In genomic region chr7:66588856-66589255, GRCh38 we compare ENCODE assay signal across 8 cellular contexts. TPM values are rescaled to one million over a fixed set of nuclear protein-coding genes. Genes with fewer than 3 reads are reported as not detected.
A peak's percentile ranks its signal among the peaks of the same experiment; 100 is the strongest.
DNase-seq lines count a peak whose midpoint lies in the region; ATAC-seq and TF ChIP-seq lines count a peak whose summit lies in the region.
"Not testable (repeated sequence)": the region's sequence is repeated elsewhere in the genome, so short reads cannot be mapped to it uniquely, and the experiment has no call there.

No MANE protein-coding gene starts in this region.

- H3K36me3 Mint-ChIP-seq in Calu3 (ENCODE audit: insufficient read depth, unreplicated experiment), result peaks cover 21% of the 10 kb centered on the region
- H3K36me3 Mint-ChIP-seq in activated T-cell treated with anti-CD3 and anti-CD28 coated beads, Interleukin-2, amount 50 U/mL, for 4 hours (ENCODE audit: insufficient read depth), result peaks cover 15% of the 10 kb centered on the region
- H3K36me3 Mint-ChIP-seq in central memory CD8-positive, alpha-beta T cell (ENCODE audit: insufficient read depth), result peaks cover 14% of the 10 kb centered on the region
- H3K36me3 Mint-ChIP-seq in memory B cell, result not testable (repeated sequence)

- not testable (repeated sequence) for H3K36me3 ChIP-seq in A673 (ENCODE audit: insufficient read depth, low read length, poor library complexity, severe bottlenecking); neutrophil

- not testable (repeated sequence) for DNase-seq in A673 (ENCODE audit: low spot score); Calu3; activated T-cell treated with anti-CD3 and anti-CD28 coated beads, Interleukin-2, amount 50 U/mL, for 4 hours; central memory CD8-positive, alpha-beta T cell (ENCODE audit: low spot score in 2 of 2); memory B cell (ENCODE audit: low spot score in 2 of 2)
- DNase-seq in NCI-H1105 treated with DMSO at 0.1 percent for 48 hours (lab: John Stamatoyannopoulos, UW), result peak; percentile 9
- DNase-seq in RPMI7951 (ENCODE audit: low read depth), result peak; percentile 14

- CTCF ChIA-PET in A673 (lab: Charles Lee); Calu3 (lab: Charles Lee): not testable (repeated sequence)

- POLR2A ChIA-PET in A673 (lab: Charles Lee; ENCODE audit: low non-redundant PET), result not testable (repeated sequence)

- not testable (repeated sequence) for H3K27me3 Mint-ChIP-seq in Calu3 (ENCODE audit: unreplicated experiment); activated T-cell treated with anti-CD3 and anti-CD28 coated beads, Interleukin-2, amount 50 U/mL, for 4 hours (ENCODE audit: low read depth); central memory CD8-positive, alpha-beta T cell; memory B cell

- not testable (repeated sequence) for H3K4me1 Mint-ChIP-seq in Calu3 (ENCODE audit: low read depth, unreplicated experiment)
- H3K4me1 Mint-ChIP-seq in activated T-cell treated with anti-CD3 and anti-CD28 coated beads, Interleukin-2, amount 50 U/mL, for 4 hours (ENCODE audit: low read depth), result peaks cover 62% of the 10 kb centered on the region
- peaks cover 52% of the 10 kb centered on the region for H3K4me1 Mint-ChIP-seq in central memory CD8-positive, alpha-beta T cell
- H3K4me1 Mint-ChIP-seq in memory B cell, result peaks cover 43% of the 10 kb centered on the region

- not testable (repeated sequence) for H3K27me3 ChIP-seq in A673 (replicated peaks; ENCODE audit: insufficient read depth, low read depth, low read length, poor library complexity); neutrophil

- BruUV-seq in A673 (replicated peaks; lab: Mats Ljungman, UMichigan), result TSS peak; percentile 14
- BruUV-seq in Calu3 (replicated peaks; lab: Mats Ljungman, UMichigan), result TSS peak; percentile 10

- not testable (repeated sequence) for H3K4me3 ChIP-seq in A673 (ENCODE audit: low read depth, low read length, poor library complexity, severe bottlenecking); neutrophil (ENCODE audit: low read depth in 1 of 2, low read length in 1 of 2)

- H3K9me3 Mint-ChIP-seq in Calu3 (ENCODE audit: low read depth, unreplicated experiment); activated T-cell treated with anti-CD3 and anti-CD28 coated beads, Interleukin-2, amount 50 U/mL, for 4 hours; central memory CD8-positive, alpha-beta T cell; memory B cell: not testable (repeated sequence)

- intact Hi-C loops in A673 (cut with micrococcal nuclease; ENCODE audit: unreplicated experiment); Calu3 (cut with micrococcal nuclease; ENCODE audit: unreplicated experiment): not testable (repeated sequence)

- H3K4me1 ChIP-seq in A673 (ENCODE audit: insufficient read depth, low read length, poor library complexity, severe bottlenecking), result not testable (repeated sequence)
- peaks cover 20 to 21% of the 10 kb centered on the region in 2 experiments for H3K4me1 ChIP-seq in neutrophil (ENCODE audit: control insufficient read depth in 1 of 2, insufficient read depth in 1 of 2, low read depth in 1 of 2, low read length in 1 of 2)

- not testable (repeated sequence) for H3K9me3 ChIP-seq in A673 (ENCODE audit: low read depth, low read length, poor library complexity, severe bottlenecking); neutrophil

- H3K27ac ChIP-seq in A673 (ENCODE audit: low read depth, low read length, poor library complexity, severe bottlenecking), result not testable (repeated sequence)
- peak overlapping the region; percentile 13 for H3K27ac ChIP-seq in neutrophil

- H3K27ac Mint-ChIP-seq in Calu3 (ENCODE audit: unreplicated experiment), result not testable (repeated sequence)
- H3K27ac Mint-ChIP-seq in central memory CD8-positive, alpha-beta T cell (ENCODE audit: low read depth), result peak overlapping the region; percentile 61
- H3K27ac Mint-ChIP-seq in memory B cell, result peak overlapping the region; percentile 62

- not testable (repeated sequence) for TF ChIP-seq CTCF in A673 (conservative IDR thresholded peaks at IDR 0.05; ENCODE audit: low read depth, low read length); Calu3 (IDR thresholded peaks at IDR 0.05; ENCODE audit: unreplicated experiment); neutrophil (IDR thresholded peaks at IDR 0.05)

- H3K4me3 Mint-ChIP-seq in Calu3 (ENCODE audit: low read depth, unreplicated experiment); memory B cell: not testable (repeated sequence)
- peak overlapping the region; percentile 4 for H3K4me3 Mint-ChIP-seq in activated T-cell treated with anti-CD3 and anti-CD28 coated beads, Interleukin-2, amount 50 U/mL, for 4 hours
- H3K4me3 Mint-ChIP-seq in central memory CD8-positive, alpha-beta T cell, result peak overlapping the region; percentile 29

- not testable (repeated sequence) for ATAC-seq in activated T-cell treated with anti-CD3 and anti-CD28 coated beads, Interleukin-2, amount 50 U/mL, for 4 hours; central memory CD8-positive, alpha-beta T cell (replicated peaks; ENCODE audit: extremely low read depth, poor library complexity, severe bottlenecking); memory B cell (ENCODE audit: low read depth)

RNA-seq across cellular contexts. Expression of gene KCTD7, which starts 39.8 kb away (rescaled TPM):
- total RNA-seq in A673 (2021) (10.6 and 13.8 TPM in 2 replicates), Calu3 (2022) (4.3 and 5.5 TPM in 2 replicates)
- total RNA-seq in RPMI7951 (2014; rRNA removed; shearing (Covaris generic)), result 7.2 and 7.9 TPM in 2 replicates
- total RNA-seq in activated T-cell treated with anti-CD3 and anti-CD28 coated beads, Interleukin-2, amount 50 U/mL, for 4 hours, result 1 to 10 TPM; 3.1 to 3.9 (median 3.6) TPM
